20 cellular contexts compared by ENCODE assay signal in the genomic region with DNA sequence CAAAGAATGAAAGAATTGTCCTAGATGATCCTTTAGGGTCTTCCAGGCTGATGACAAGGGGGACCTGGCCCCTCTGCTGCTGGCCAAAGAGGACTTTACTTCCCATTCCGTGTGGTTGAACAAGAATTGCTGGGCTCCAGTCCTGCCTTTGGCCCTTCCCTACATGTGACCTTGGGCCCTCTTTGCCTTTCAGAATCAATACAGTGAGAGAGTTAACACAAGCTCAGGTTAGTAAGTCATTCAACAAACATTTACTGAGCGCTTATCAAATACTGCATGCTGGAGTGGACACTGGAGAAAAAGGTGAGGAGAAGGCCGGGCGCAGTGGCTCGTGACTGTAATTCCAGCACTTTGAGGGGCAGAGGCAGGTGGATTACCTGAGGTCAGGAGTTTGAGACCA.
"Had no signal": no experiment of that assay in that cellular context is flagged by ENCODE, and none has a peak within 500 bp of the region (broad histone marks: within the 10 kb centered on the region; RNA-seq: fewer than 3 reads in every experiment).

No MANE protein-coding gene starts in this region.

- DNase-seq: cortex of kidney; dorsolateral prefrontal cortex; effector CD8-positive, alpha-beta T cell; hippocampal formation; left colon; natural killer cell; right cardiac atrium; stimulated activated CD4-positive, alpha-beta T cell treated with anti-CD3 and anti-CD28 coated beads, Interleukin-2, amount 100 ng/mL, for 48 hours; tibial artery; upper lobe of right lung had no signal

- H3K27ac Mint-ChIP-seq: memory B cell; natural killer cell; progenitor cell of endocrine pancreas; stimulated activated memory B cell treated with anti-CD40 and anti-IgM and Interleukin-4, amounts not matched to agents 10 μg/mL and 1 μg/mL and 100 μg/mL, for 72 hours; stimulated activated naive CD8-positive, alpha-beta T cell treated with anti-CD3 and anti-CD28 coated beads, Interleukin-15, Interleukin-2, amounts not matched to agents 100 ng/mL and 50 ng/mL, for 24 hours had no signal

- H3K9me3 Mint-ChIP-seq: natural killer cell; stimulated activated memory B cell treated with anti-CD40 and anti-IgM and Interleukin-4, amounts not matched to agents 10 μg/mL and 1 μg/mL and 100 μg/mL, for 72 hours had no signal

- H3K4me1 Mint-ChIP-seq: memory B cell, natural killer cell had no signal

- H3K36me3 Mint-ChIP-seq: memory B cell; natural killer cell; stimulated activated memory B cell treated with anti-CD40 and anti-IgM and Interleukin-4, amounts not matched to agents 10 μg/mL and 1 μg/mL and 100 μg/mL, for 72 hours had no signal

- H3K4me1 ChIP-seq: upper lobe of right lung had no signal

- ATAC-seq: esophagus mucosa; left colon; natural killer cell; stimulated activated memory B cell treated with anti-CD40 and anti-IgM and Interleukin-4, amounts not matched to agents 10 μg/mL and 1 μg/mL and 100 μg/mL, for 72 hours; upper lobe of right lung had no signal

- H3K4me3 ChIP-seq: dorsolateral prefrontal cortex, heart left ventricle, smooth muscle cell, tibial artery, upper lobe of right lung, vagina had no signal

- H3K27ac ChIP-seq: dorsolateral prefrontal cortex, heart left ventricle, upper lobe of right lung, vagina had no signal

- H3K27me3 Mint-ChIP-seq: progenitor cell of endocrine pancreas; stimulated activated naive CD8-positive, alpha-beta T cell treated with anti-CD3 and anti-CD28 coated beads, Interleukin-15, Interleukin-2, amounts not matched to agents 100 ng/mL and 50 ng/mL, for 24 hours had no signal

- H3K27me3 ChIP-seq: dorsolateral prefrontal cortex, heart left ventricle, tibial artery, upper lobe of right lung, vagina had no signal

- H3K4me3 Mint-ChIP-seq: memory B cell; mesothelial cell of epicardium; natural killer cell; neural crest cell; stimulated activated memory B cell treated with anti-CD40 and anti-IgM and Interleukin-4, amounts not matched to agents 10 μg/mL and 1 μg/mL and 100 μg/mL, for 72 hours; stimulated activated naive CD8-positive, alpha-beta T cell treated with anti-CD3 and anti-CD28 coated beads, Interleukin-15, Interleukin-2, amounts not matched to agents 100 ng/mL and 50 ng/mL, for 24 hours had no signal

- H3K9me3 ChIP-seq: upper lobe of right lung, vagina had no signal
